17 cellular contexts compared by ENCODE assay signal in genomic region chr2:199603748-199604291, GRCh38.
DNase-seq lines count a peak whose midpoint lies in the region; ATAC-seq and TF ChIP-seq lines count a peak whose summit lies in the region.
"Had no signal": no experiment of that assay in that cellular context is flagged by ENCODE, and none has a peak within 500 bp of the region (broad histone marks: within the 10 kb centered on the region; RNA-seq: fewer than 3 reads in every experiment).

No MANE protein-coding gene starts in this region.

- no peaks in the 10 kb centered on the region for H3K9me3 Mint-ChIP-seq in nephron
- no peaks in the 10 kb centered on the region for H3K9me3 Mint-ChIP-seq in stimulated activated effector memory CD8-positive, alpha-beta T cell treated with anti-CD3 and anti-CD28 coated beads, Interleukin-12 subunit alpha, Interleukin-12 subunit beta, amount 100 ng/mL, for 72 hours
- H3K9me3 Mint-ChIP-seq: activated CD4-positive, alpha-beta memory T cell treated with anti-CD3 and anti-CD28 coated beads for 36 hours had no signal

- no peak overlapping the region for H3K27ac Mint-ChIP-seq in nephron
- no peak overlapping the region for H3K27ac Mint-ChIP-seq in stimulated activated effector memory CD8-positive, alpha-beta T cell treated with anti-CD3 and anti-CD28 coated beads, Interleukin-12 subunit alpha, Interleukin-12 subunit beta, amount 100 ng/mL, for 72 hours
- H3K27ac Mint-ChIP-seq: activated CD4-positive, alpha-beta memory T cell treated with anti-CD3 and anti-CD28 coated beads for 36 hours had no signal

- H3K27ac ChIP-seq in A673 (ENCODE audit: low read depth, low read length, poor library complexity, severe bottlenecking) (peak overlapping the region; percentile 76), HUES64 (ENCODE audit: low read depth, low read length) (no peak overlapping the region)
- H3K27ac ChIP-seq: stomach had no signal

- H3K9me3 ChIP-seq in A673 (ENCODE audit: low read depth, low read length, poor library complexity, severe bottlenecking) (no peaks in the 10 kb centered on the region), HUES64 (ENCODE audit: insufficient read depth, low read depth, low read length) (no peaks in the 10 kb centered on the region)
- H3K9me3 ChIP-seq: MG63, stomach had no signal

- 45% methylated on average over 38 of the region's 38 CpGs for WGBS in HUES64

- no TSS peak for BruUV-seq in A673 (replicated peaks; lab: Mats Ljungman, UMichigan)

- DNase-seq in A673 (ENCODE audit: low spot score) (no peak), epidermal melanocyte (ENCODE audit: insufficient read length, low spot score) (peak; percentile 22), hepatic stellate cell (ENCODE audit: low spot score) (no peak), left colon (no peak)
- no peak for DNase-seq in stimulated activated effector memory CD8-positive, alpha-beta T cell treated with anti-CD3 and anti-CD28 coated beads, Interleukin-12 subunit alpha, Interleukin-12 subunit beta, amount 100 ng/mL, for 72 hours (ENCODE audit: low spot score in 2 of 2)
- DNase-seq in stimulated activated CD4-positive, alpha-beta T cell treated with anti-CD3 and anti-CD28 coated beads, Interleukin-4, amount 100 ng/mL, for 4 hours = no peak
- DNase-seq: activated CD4-positive, alpha-beta memory T cell treated with anti-CD3 and anti-CD28 coated beads for 36 hours; activated effector memory CD4-positive, alpha-beta T cell treated with Interleukin-2 at 50 U/mL for 16 hours; effector CD4-positive, alpha-beta T cell; kidney; MG63; NCI-H2171; SIG-M5; stomach had no signal

- peaks cover 31% of the 10 kb centered on the region for H3K27me3 Mint-ChIP-seq in nephron (ENCODE audit: low read depth)

- no peak overlapping the region for H3K9ac ChIP-seq in HUES64 (ENCODE audit: low read depth, low read length)

- H3K27me3 ChIP-seq in A673 (replicated peaks; ENCODE audit: insufficient read depth, low read depth, low read length, poor library complexity) = no peaks in the 10 kb centered on the region
- H3K27me3 ChIP-seq in HUES64 (ENCODE audit: insufficient read depth, low read length) = peaks cover 23% of the 10 kb centered on the region
- H3K27me3 ChIP-seq: MG63 had no signal

- CTCF ChIA-PET in A673 (lab: Charles Lee) = no interaction called here

- H3K36me3 ChIP-seq in A673 (ENCODE audit: insufficient read depth, low read length, poor library complexity, severe bottlenecking) = no peaks in the 10 kb centered on the region
- no peaks in the 10 kb centered on the region for H3K36me3 ChIP-seq in HUES64 (ENCODE audit: insufficient read depth, low read length)
- H3K36me3 ChIP-seq: MG63, stomach had no signal

- intact Hi-C loops in A673 (cut with micrococcal nuclease; ENCODE audit: unreplicated experiment) = loop anchor here (2.0 to 10.0 kb wide), 3 partner anchors 135 to 1289 kb away; no protein-coding TSS in a partner anchor
- intact Hi-C loops in left colon (cut with DNase I, micrococcal nuclease) = no loop called here

- POLR2A ChIA-PET in A673 (lab: Charles Lee; ENCODE audit: low non-redundant PET) = no interaction called here

- H3K4me3 Mint-ChIP-seq in nephron = peak overlapping the region; percentile 44 to 59 (median 55)
- H3K4me3 Mint-ChIP-seq in stimulated activated effector memory CD8-positive, alpha-beta T cell treated with anti-CD3 and anti-CD28 coated beads, Interleukin-12 subunit alpha, Interleukin-12 subunit beta, amount 100 ng/mL, for 72 hours = no peak overlapping the region
- H3K4me3 Mint-ChIP-seq: activated CD4-positive, alpha-beta memory T cell treated with anti-CD3 and anti-CD28 coated beads for 36 hours had no signal

- no peak for ATAC-seq in stimulated activated effector memory CD8-positive, alpha-beta T cell treated with anti-CD3 and anti-CD28 coated beads, Interleukin-12 subunit alpha, Interleukin-12 subunit beta, amount 100 ng/mL, for 72 hours
- no peak for ATAC-seq in left colon

- H3K4me1 ChIP-seq in A673 (ENCODE audit: insufficient read depth, low read length, poor library complexity, severe bottlenecking) = peaks cover 33% of the 10 kb centered on the region
- no peaks in the 10 kb centered on the region; the same call in 1 of the 2 replicates for H3K4me1 ChIP-seq in HUES64 (ENCODE audit: insufficient read depth, low read length)

- H3K4me1 Mint-ChIP-seq in nephron = no peaks in the 10 kb centered on the region
- no peaks in the 10 kb centered on the region for H3K4me1 Mint-ChIP-seq in stimulated activated effector memory CD8-positive, alpha-beta T cell treated with anti-CD3 and anti-CD28 coated beads, Interleukin-12 subunit alpha, Interleukin-12 subunit beta, amount 100 ng/mL, for 72 hours

- no peaks in the 10 kb centered on the region for H3K36me3 Mint-ChIP-seq in nephron (ENCODE audit: low read depth)
- H3K36me3 Mint-ChIP-seq in stimulated activated effector memory CD8-positive, alpha-beta T cell treated with anti-CD3 and anti-CD28 coated beads, Interleukin-12 subunit alpha, Interleukin-12 subunit beta, amount 100 ng/mL, for 72 hours = no peaks in the 10 kb centered on the region
- H3K36me3 Mint-ChIP-seq: activated CD4-positive, alpha-beta memory T cell treated with anti-CD3 and anti-CD28 coated beads for 36 hours; brain had no signal

- no peak overlapping the region for H3K4me3 ChIP-seq in A673 (ENCODE audit: low read depth, low read length, poor library complexity, severe bottlenecking)
- H3K4me3 ChIP-seq in HUES64 (ENCODE audit: low read length) = peak overlapping the region; percentile 31
- H3K4me3 ChIP-seq: MG63 had no signal

- TF ChIP-seq CTCF in A673 (conservative IDR thresholded peaks at IDR 0.05; ENCODE audit: low read depth, low read length) (no peak), nephron (IDR thresholded peaks at IDR 0.05; ENCODE audit: unreplicated experiment in 3 of 3) (no peak)
